Comparison of ENCODE assay signal across 16 cellular contexts in genomic region chr17:62067165-62068145, GRCh38. TPM values are rescaled to one million over a fixed set of nuclear protein-coding genes. Genes with fewer than 3 reads are reported as not detected.
DNase-seq lines count a peak whose midpoint lies in the region; TF ChIP-seq lines count a peak whose summit lies in the region.
"Had no signal": no experiment of that assay in that cellular context is flagged by ENCODE, and none has a peak within 500 bp of the region (broad histone marks: within the 10 kb centered on the region; RNA-seq: fewer than 3 reads in every experiment).

No MANE protein-coding gene starts in this region.

- H3K36me3 ChIP-seq in endodermal cell (ENCODE audit: control insufficient read depth, insufficient read depth, low read length): peaks cover 4% of the 10 kb centered on the region
- no peaks in the 10 kb centered on the region for H3K36me3 ChIP-seq in liver (ENCODE audit: control insufficient read depth in 4 of 4, insufficient read depth in 3 of 4, low read depth in 1 of 4, low read length in 3 of 4)
- peaks cover 4% of the 10 kb centered on the region for H3K36me3 ChIP-seq in mammary epithelial cell (ENCODE audit: insufficient read depth, low read length)

- H2AFZ ChIP-seq in mammary epithelial cell (ENCODE audit: low read depth, low read length): no peak overlapping the region

- no peaks in the 10 kb centered on the region for H4K20me1 ChIP-seq in mammary epithelial cell (ENCODE audit: insufficient read depth, low read length)

- H3K9me3 ChIP-seq in endodermal cell (ENCODE audit: control insufficient read depth, low read length) (no peaks in the 10 kb centered on the region), liver (ENCODE audit: control insufficient read depth in 4 of 4, low read length in 3 of 4) (no peaks in the 10 kb centered on the region), mammary epithelial cell (replicated peaks; ENCODE audit: insufficient read depth, low read length) (no peaks in the 10 kb centered on the region)

- DNase-seq in activated naive CD4-positive, alpha-beta T cell treated with anti-CD3 and anti-CD28 coated beads, Interleukin-2, amount 10 ng/mL, durations not matched to agents 7 days and 5 days: no peak
- peak; percentile 67 for DNase-seq in endodermal cell
- no peak for DNase-seq in NCI-H1694 (lab: John Stamatoyannopoulos, UW)
- no peak for DNase-seq in mucosa of gallbladder (ENCODE audit: low spot score)
- DNase-seq in mammary epithelial cell: no peak
- DNase-seq in NOMO-1 (lab: John Stamatoyannopoulos, UW; ENCODE audit: unreplicated experiment in 2 of 2): no peak
- DNase-seq: DMS79 treated with DMSO at 0.1 percent for 48 hours, GDM1, NCI-H1105 treated with DMSO at 0.1 percent for 48 hours, NCI-H2029 treated with DMSO at 0.1 percent for 48 hours, NCI-H510A treated with DMSO at 0.1 percent for 48 hours, SIG-M5 had no signal

- BruUV-seq in mammary epithelial cell (replicated peaks; lab: Mats Ljungman, UMichigan): no TSS peak

- H3K9ac ChIP-seq in endodermal cell (ENCODE audit: extremely low read depth, low read length, poor library complexity, severe bottlenecking) (no peak overlapping the region), liver (ENCODE audit: low read depth in 1 of 2, low read length in 2 of 2) (no peak overlapping the region), mammary epithelial cell (ENCODE audit: insufficient read depth, low read length) (no peak overlapping the region)
- H3K9ac ChIP-seq: KMS-11 had no signal

- H3K36me3 Mint-ChIP-seq in activated naive CD4-positive, alpha-beta T cell treated with anti-CD3 and anti-CD28 coated beads, Interleukin-2, amount 50 U/mL, for 24 hours: peaks cover 4% of the 10 kb centered on the region
- peaks cover 9% of the 10 kb centered on the region for H3K36me3 Mint-ChIP-seq in activated naive CD4-positive, alpha-beta T cell treated with anti-CD3 and anti-CD28 coated beads, Interleukin-2, amount 10 ng/mL, durations not matched to agents 7 days and 5 days
- peaks cover 4% of the 10 kb centered on the region for H3K36me3 Mint-ChIP-seq in endodermal cell (ENCODE audit: low read depth)

- in situ Hi-C loops in mammary epithelial cell (cut with MboI; ENCODE audit: low sequenced_read_pairs in 2 of 2): no loop called here

- H3K27ac ChIP-seq in endodermal cell (ENCODE audit: low read depth, low read length) (no peak overlapping the region), liver (ENCODE audit: low read depth in 1 of 2, low read length in 2 of 2) (peak overlapping the region; percentile 34 to 44), mammary epithelial cell (ENCODE audit: insufficient read depth, low read depth, low read length) (no peak overlapping the region)
- H3K27ac ChIP-seq: KMS-11 had no signal

- no peaks in the 10 kb centered on the region for H3K4me1 ChIP-seq in endodermal cell (ENCODE audit: control insufficient read depth, insufficient read depth, low read length)
- H3K4me1 ChIP-seq in liver (ENCODE audit: control insufficient read depth in 4 of 4, insufficient read depth in 4 of 4, low read length in 3 of 4): peaks cover 6 to 47% (median 35%) of the 10 kb centered on the region in 4 donors
- H3K4me1 ChIP-seq in mammary epithelial cell (ENCODE audit: insufficient read depth, low read length): peaks cover 7% of the 10 kb centered on the region

- peaks cover 15% of the 10 kb centered on the region for H3K4me1 Mint-ChIP-seq in activated naive CD4-positive, alpha-beta T cell treated with anti-CD3 and anti-CD28 coated beads, Interleukin-2, amount 50 U/mL, for 24 hours
- H3K4me1 Mint-ChIP-seq in activated naive CD4-positive, alpha-beta T cell treated with anti-CD3 and anti-CD28 coated beads, Interleukin-2, amount 10 ng/mL, durations not matched to agents 7 days and 5 days: peaks cover 28% of the 10 kb centered on the region
- H3K4me1 Mint-ChIP-seq in endodermal cell: peaks cover 19% of the 10 kb centered on the region

- H3K4me3 Mint-ChIP-seq in activated naive CD4-positive, alpha-beta T cell treated with anti-CD3 and anti-CD28 coated beads, Interleukin-2, amount 50 U/mL, for 24 hours: no peak overlapping the region
- H3K4me3 Mint-ChIP-seq in activated naive CD4-positive, alpha-beta T cell treated with anti-CD3 and anti-CD28 coated beads, Interleukin-2, amount 10 ng/mL, durations not matched to agents 7 days and 5 days: no peak overlapping the region
- H3K4me3 Mint-ChIP-seq in endodermal cell: no peak overlapping the region
- H3K4me3 Mint-ChIP-seq: CD14-positive monocyte had no signal

- 89 to 90% methylated on average over 5 to 7 of the region's 7 CpGs for WGBS in endodermal cell (ENCODE audit: insufficient coverage in 1 of 2, insufficient read length in 1 of 2), 2 experiments
- 47% methylated on average over 7 of the region's 7 CpGs for WGBS in liver
- WGBS in mammary epithelial cell (ENCODE audit: low coverage, missing lambda C conversion rate): 72% methylated on average over 4 of the region's 7 CpGs

- no peaks in the 10 kb centered on the region for H3K27me3 Mint-ChIP-seq in activated naive CD4-positive, alpha-beta T cell treated with anti-CD3 and anti-CD28 coated beads, Interleukin-2, amount 50 U/mL, for 24 hours
- peaks cover 8% of the 10 kb centered on the region for H3K27me3 Mint-ChIP-seq in activated naive CD4-positive, alpha-beta T cell treated with anti-CD3 and anti-CD28 coated beads, Interleukin-2, amount 10 ng/mL, durations not matched to agents 7 days and 5 days
- H3K27me3 Mint-ChIP-seq in endodermal cell (ENCODE audit: insufficient read depth): no peaks in the 10 kb centered on the region

- intact Hi-C loops in mammary epithelial cell (cut with micrococcal nuclease): loop anchor here (2.0 to 10.0 kb wide), 4 partner anchors 25 to 431 kb away; partner anchors contain the start of gene BRIP1

- H3K9me3 Mint-ChIP-seq in activated naive CD4-positive, alpha-beta T cell treated with anti-CD3 and anti-CD28 coated beads, Interleukin-2, amount 50 U/mL, for 24 hours: no peaks in the 10 kb centered on the region
- H3K9me3 Mint-ChIP-seq in activated naive CD4-positive, alpha-beta T cell treated with anti-CD3 and anti-CD28 coated beads, Interleukin-2, amount 10 ng/mL, durations not matched to agents 7 days and 5 days: no peaks in the 10 kb centered on the region
- no peaks in the 10 kb centered on the region for H3K9me3 Mint-ChIP-seq in endodermal cell
- H3K9me3 Mint-ChIP-seq: CD14-positive monocyte had no signal

- H3K27ac Mint-ChIP-seq in activated naive CD4-positive, alpha-beta T cell treated with anti-CD3 and anti-CD28 coated beads, Interleukin-2, amount 50 U/mL, for 24 hours: peak overlapping the region; percentile 32
- H3K27ac Mint-ChIP-seq in activated naive CD4-positive, alpha-beta T cell treated with anti-CD3 and anti-CD28 coated beads, Interleukin-2, amount 10 ng/mL, durations not matched to agents 7 days and 5 days: no peak overlapping the region
- H3K27ac Mint-ChIP-seq in endodermal cell: no peak overlapping the region

- CTCF ChIA-PET in activated naive CD4-positive, alpha-beta T cell treated with anti-CD3 and anti-CD28 coated beads, Interleukin-2, amount 10 ng/mL, durations not matched to agents 7 days and 5 days (lab: Charles Lee): no interaction called here
- CTCF ChIA-PET in mammary epithelial cell (lab: Charles Lee; ENCODE audit: low non-redundant PET): no interaction called here

- TF ChIP-seq CTCF in endodermal cell (conservative IDR thresholded peaks at IDR 0.05): peak; percentile 46
- no peak for TF ChIP-seq CTCF in liver (IDR thresholded peaks at IDR 0.05; ENCODE audit: low read depth, low read length, missing input control)
- TF ChIP-seq CTCF in mammary epithelial cell (conservative IDR thresholded peaks at IDR 0.05 in 1 of 2, IDR thresholded peaks at IDR 0.05 in 1 of 2; ENCODE audit: extremely low read depth in 1 of 2, insufficient read depth in 1 of 2, low read depth in 1 of 2, low read length in 2 of 2): no peak

- H3K79me2 ChIP-seq in mammary epithelial cell (ENCODE audit: insufficient read depth, low read length): peaks cover 32% of the 10 kb centered on the region

- H3K4me2 ChIP-seq in mammary epithelial cell (ENCODE audit: insufficient read depth, low read depth, low read length): no peak overlapping the region
- H3K4me2 ChIP-seq: KMS-11 had no signal

- H3K4me3 ChIP-seq in endodermal cell (ENCODE audit: low read length) (no peak overlapping the region), liver (ENCODE audit: low read depth in 1 of 3, low read length in 3 of 3) (peak overlapping the region in 1 of 3 donors; percentile 4), mammary epithelial cell (replicated peaks in 1 of 3; ENCODE audit: insufficient read depth in 1 of 3, low read depth in 2 of 3, low read length in 3 of 3) (no peak overlapping the region)

- H3K27me3 ChIP-seq in endodermal cell (ENCODE audit: control insufficient read depth, insufficient read depth, low read length, poor library complexity, severe bottlenecking) (no peaks in the 10 kb centered on the region), liver (ENCODE audit: control insufficient read depth in 4 of 4, insufficient read depth in 4 of 4, low read length in 3 of 4) (no peaks in the 10 kb centered on the region), mammary epithelial cell (ENCODE audit: insufficient read depth, low read length) (no peaks in the 10 kb centered on the region)

- dilution Hi-C loops in mammary epithelial cell (cut with HindIII; ENCODE audit: low sequenced_read_pairs): no loop called here

- peak in 1 of 2 donors; percentile 21 for TF ChIP-seq RAD21 in liver (IDR thresholded peaks at IDR 0.05)

TF ChIP-seq in liver, 16 proteins besides CTCF, POLR2A, EP300 and RAD21 (continues in another document):
- TF ChIP-seq MAX (IDR thresholded peaks at IDR 0.05): no peak
- no peak for TF ChIP-seq GABPA (IDR thresholded peaks at IDR 0.05 in 1 of 2, conservative IDR thresholded peaks at IDR 0.05 in 1 of 2)
- no peak for TF ChIP-seq FOXA2 (IDR thresholded peaks at IDR 0.05)
- no peak for TF ChIP-seq FOXA1 (IDR thresholded peaks at IDR 0.05)
- peak; percentile 33 for TF ChIP-seq SP1 (IDR thresholded peaks at IDR 0.05)
- TF ChIP-seq JUND (IDR thresholded peaks at IDR 0.05): peak in 1 of 2 donors; percentile 28
- TF ChIP-seq NR2F2 (IDR thresholded peaks at IDR 0.05): no peak
- no peak for TF ChIP-seq EGR1 (IDR thresholded peaks at IDR 0.05; ENCODE audit: low read depth in 2 of 2)
- TF ChIP-seq RXRA (IDR thresholded peaks at IDR 0.05): no peak
- no peak for TF ChIP-seq ATF3 (IDR thresholded peaks at IDR 0.05)

RNA-seq across cellular contexts. Expression of gene MED13, which starts 2.4 kb away (rescaled TPM):
- total RNA-seq in endodermal cell: 10 to 100 TPM; 66.0 to 67.7 TPM
- polyA plus RNA-seq in endodermal cell (2013, experiment 1 of 2): 26.6 TPM
- 31.0 TPM for polyA plus RNA-seq in endodermal cell (2013, experiment 2 of 2)
- 10 to 100 TPM; 44.2 to 64.0 TPM for total RNA-seq in liver
- polyA plus RNA-seq in liver: 1 to 10 TPM; 6.6 to 7.7 TPM
- total RNA-seq in mucosa of gallbladder: 72.6 TPM
- 10 to 100 TPM; 50.1 to 79.9 TPM for total RNA-seq in mammary epithelial cell
- 20.5 TPM for polyA plus RNA-seq in mammary epithelial cell
- polyA minus RNA-seq in mammary epithelial cell: 146 TPM

Comparison
In these comparisons a context has a peak if more than half of its experiments do, and no peak if none do; other contexts are left out.
1. H3K27ac ChIP-seq: peak in liver (2 of 2); none in endodermal cell (single experiment) and mammary epithelial cell (single experiment).